In genomic region chr4:158125325-158125724, GRCh38 we compare ENCODE assay signal across 24 cellular contexts.
"Had no signal": no experiment of that assay in that cellular context is flagged by ENCODE, and none has a peak within 500 bp of the region (broad histone marks: within the 10 kb centered on the region; RNA-seq: fewer than 3 reads in every experiment).

No MANE protein-coding gene starts in this region.

- H3K36me3 ChIP-seq: neutrophil, right lobe of liver, suprapubic skin had no signal

- FAIRE-seq: endothelial cell of umbilical vein, kidney had no signal

- H3K4me3 ChIP-seq: coronary artery, lung, psoas muscle, right lobe of liver, suprapubic skin, tibial artery, upper lobe of left lung had no signal

- H3K9me3 ChIP-seq: neutrophil, psoas muscle, right lobe of liver, suprapubic skin, tibial artery, upper lobe of left lung had no signal

- H3K4me1 ChIP-seq: foreskin keratinocyte, psoas muscle, right lobe of liver had no signal

- H3K27me3 ChIP-seq: foreskin keratinocyte, neutrophil, right lobe of liver, suprapubic skin, tibial artery, upper lobe of left lung had no signal

- H3K27ac ChIP-seq: coronary artery, foreskin keratinocyte, neutrophil, psoas muscle, right lobe of liver, suprapubic skin, upper lobe of left lung had no signal

- ATAC-seq: foreskin keratinocyte; left colon; left ventricle myocardium superior; psoas muscle; right lobe of liver; stimulated activated effector memory CD8-positive, alpha-beta T cell treated with anti-CD3 and anti-CD28 coated beads, Interleukin-12 subunit alpha, Interleukin-12 subunit beta, amount 100 ng/mL, for 72 hours; stimulated activated naive CD8-positive, alpha-beta T cell treated with anti-CD3 and anti-CD28 coated beads, Interleukin-15, Interleukin-2, amounts not matched to agents 100 U/mL and 50 U/mL, for 24 hours had no signal

- DNase-seq: effector CD4-positive, alpha-beta T cell; endodermal cell; erythroblast; foreskin keratinocyte; kidney; left colon; left ventricle myocardium superior; mesendoderm; naive B cell; nephron progenitor cell; psoas muscle; retina; right lobe of liver; stimulated activated CD4-positive, alpha-beta T cell treated with anti-CD3 and anti-CD28 coated beads, Interleukin-4, amount 100 ng/mL, for 1 hour; stimulated activated CD8-positive, alpha-beta memory T cell treated with anti-CD3 and anti-CD28 coated beads, Interleukin-4, amount 100 ng/mL, for 48 hours; stimulated activated naive CD8-positive, alpha-beta T cell treated with anti-CD3 and anti-CD28 coated beads, Interleukin-15, Interleukin-2, amounts not matched to agents 100 U/mL and 50 U/mL, for 24 hours; tibial artery; upper lobe of left lung had no signal
